In genomic region chr5:139470821-139471300, GRCh38 we compare ENCODE assay signal across 8 cellular contexts. TPM values are rescaled to one million over a fixed set of nuclear protein-coding genes. Genes with fewer than 3 reads are reported as not detected.
DNase-seq lines count a peak whose midpoint lies in the region; ATAC-seq lines count a peak whose summit lies in the region.

TSS of gene SMIM33 (plus strand) at chr5:139471004. CDS start at chr5:139471122, 118 bp downstream.

- peak in 2 of 3 donors; percentile 55 to 58 for DNase-seq in right cardiac atrium
- no peak for DNase-seq in Right ventricle myocardium inferior (ENCODE audit: missing footprints)
- peak; percentile 56 for DNase-seq in activated CD4-positive, alpha-beta T cell treated with anti-CD3 and anti-CD28 coated beads for 48 hours
- DNase-seq in hippocampal formation (lab: John Stamatoyannopoulos, UW) = no peak
- no peak for DNase-seq in KG1 (lab: John Stamatoyannopoulos, UW)
- no peak for DNase-seq in GM23248

- peak; percentile 14 to 23 for ATAC-seq in right cardiac atrium
- no peak for ATAC-seq in Right ventricle myocardium inferior
- peak; percentile 13 for ATAC-seq in esophagus mucosa

- H3K4me2 ChIP-seq in GM23248 (ENCODE audit: unreplicated experiment) = no peak within 1 kb of the TSS

- no peak within 1 kb of the TSS for H3K9ac ChIP-seq in GM23248

- H3K27me3 ChIP-seq in right cardiac atrium (ENCODE audit: control insufficient read depth, insufficient read depth) = no peaks in the 10 kb centered on the region
- no peaks in the 10 kb centered on the region for H3K27me3 ChIP-seq in thymus (ENCODE audit: control insufficient read depth, insufficient read depth)
- no peaks in the 10 kb centered on the region for H3K27me3 ChIP-seq in GM23248 (replicated peaks; ENCODE audit: insufficient read depth)

- no peaks in the 10 kb centered on the region for H3K9me2 ChIP-seq in GM23248 (ENCODE audit: insufficient read depth)

- peaks cover 13% of the 10 kb centered on the region for H3K4me1 ChIP-seq in right cardiac atrium (ENCODE audit: control insufficient read depth, insufficient read depth, low read length)
- peaks cover 51% of the 10 kb centered on the region for H3K4me1 ChIP-seq in thymus (ENCODE audit: control insufficient read depth, insufficient read depth, low read length)
- H3K4me1 ChIP-seq in GM23248 (ENCODE audit: insufficient read depth) = peaks cover 11% of the 10 kb centered on the region

- H3K9me3 ChIP-seq in right cardiac atrium (ENCODE audit: control insufficient read depth, low read length) (no peaks in the 10 kb centered on the region), thymus (ENCODE audit: control insufficient read depth) (no peaks in the 10 kb centered on the region), GM23248 (ENCODE audit: low read depth) (no peaks in the 10 kb centered on the region)

- in situ Hi-C loops in GM23248 (cut with MboI) = no loop called here

- H4K20me1 ChIP-seq in GM23248 (ENCODE audit: insufficient read depth) = no peaks in the 10 kb centered on the region

- H3K36me3 ChIP-seq in thymus (ENCODE audit: control insufficient read depth, insufficient read depth) (peaks cover 3% of the 10 kb centered on the region), GM23248 (ENCODE audit: low read depth) (no peaks in the 10 kb centered on the region)

- 59% methylated on average over 9 of the region's 9 CpGs for WGBS in right cardiac atrium
- WGBS in thymus = 6% methylated on average over 9 of the region's 9 CpGs
- 86 to 88% methylated on average over 9 of the region's 9 CpGs for WGBS in GM23248 (ENCODE audit: low coverage in 1 of 2, low lambda C conversion rate in 2 of 2, missing lambda C conversion rate in 2 of 2), 2 experiments

- H3F3A ChIP-seq in GM23248 (ENCODE audit: insufficient read depth) = no peaks in the 10 kb centered on the region

- no peaks in the 10 kb centered on the region for H3K79me2 ChIP-seq in GM23248 (ENCODE audit: insufficient read depth)

- intact Hi-C loops in right cardiac atrium (cut with DNase I) (no loop called here), Right ventricle myocardium inferior (cut with DNase I) (no loop called here)

- no peak within 1 kb of the TSS for H2AFZ ChIP-seq in GM23248

- no peak within 1 kb of the TSS for H3K27ac ChIP-seq in right cardiac atrium (ENCODE audit: low read length)
- peak within 1 kb of the TSS; percentile 31 for H3K27ac ChIP-seq in thymus (ENCODE audit: low read depth)
- H3K27ac ChIP-seq in GM23248 = no peak within 1 kb of the TSS

- H3K4me3 ChIP-seq in right cardiac atrium (ENCODE audit: low read length) (no peak within 1 kb of the TSS), thymus (ENCODE audit: low read length) (peak within 1 kb of the TSS; percentile 22), GM23248 (no peak within 1 kb of the TSS)

RNA-seq across cellular contexts. Expression of gene SMIM33, which starts in this region (rescaled TPM):
- total RNA-seq in right cardiac atrium = not detected
- polyA plus RNA-seq in right cardiac atrium = not detected
- not detected for total RNA-seq in Right ventricle myocardium inferior
- total RNA-seq in esophagus mucosa = not detected
- 0.05 TPM for polyA plus RNA-seq in thymus
- not detected in 2 replicates for total RNA-seq in GM23248 (2014; rRNA removed; shearing (Covaris generic))
- polyA plus RNA-seq in GM23248 (2016; fragmentation: Nextera tagmentation; extraction: Ambion mirVana) = not detected in 2 replicates

Comparison
In these comparisons a context has a peak if more than half of its experiments do, and no peak if none do; other contexts are left out.
1. Peak in DNase-seq and ATAC-seq in right cardiac atrium; RNA of the gene not detected or under 1 TPM.
2. Peak in ATAC-seq in esophagus mucosa; RNA of the gene not detected or under 1 TPM.